21 cellular contexts compared by ENCODE assay signal in genomic region chr2:52107124-52107523, GRCh38.
A peak's percentile ranks its signal among the peaks of the same experiment; 100 is the strongest.
DNase-seq lines count a peak whose midpoint lies in the region; ATAC-seq and TF ChIP-seq lines count a peak whose summit lies in the region.
"Had no signal": no experiment of that assay in that cellular context is flagged by ENCODE, and none has a peak within 500 bp of the region (broad histone marks: within the 10 kb centered on the region; RNA-seq: fewer than 3 reads in every experiment).

No MANE protein-coding gene starts in this region.

- H3K4me3 ChIP-seq in retinal pigment epithelial cell (ENCODE audit: low read length) = no peak overlapping the region
- H3K4me3 ChIP-seq in GM23248 = no peak overlapping the region
- H3K4me3 ChIP-seq: BLaER1 treated with 17β-estradiol and CSF1 and Interleukin-3, amounts not matched to agents 10 nM and 100 nM; GM23338 had no signal

- no peaks in the 10 kb centered on the region for H3K27me3 ChIP-seq in GM23248 (replicated peaks; ENCODE audit: insufficient read depth)
- H3K27me3 ChIP-seq: BLaER1 treated with 17β-estradiol and CSF1 and Interleukin-3, amounts not matched to agents 10 nM and 100 nM had no signal

- WGBS in GM23248 (ENCODE audit: low coverage in 1 of 2, low lambda C conversion rate in 2 of 2, missing lambda C conversion rate in 2 of 2), 2 experiments = 25 to 31% methylated on average over 6 of the region's 6 CpGs

- no peaks in the 10 kb centered on the region for H3K36me3 ChIP-seq in GM23248 (ENCODE audit: low read depth)
- H3K36me3 ChIP-seq: BLaER1 treated with 17β-estradiol and CSF1 and Interleukin-3, amounts not matched to agents 10 nM and 100 nM had no signal

- no peaks in the 10 kb centered on the region for H3F3A ChIP-seq in GM23248 (ENCODE audit: insufficient read depth)

- H3K79me2 ChIP-seq in GM23248 (ENCODE audit: insufficient read depth) = no peaks in the 10 kb centered on the region

- DNase-seq in DMS 273 treated with DMSO at 0.1 percent for 48 hours (lab: John Stamatoyannopoulos, UW) = peak; percentile 45
- peak; percentile 54 for DNase-seq in NCI-H2171 (lab: John Stamatoyannopoulos, UW)
- DNase-seq in RPMI8226 = peak; percentile 17
- DNase-seq in retinal pigment epithelial cell (ENCODE audit: low read depth) = peak; percentile 56
- no peak for DNase-seq in GM23248
- no peak for DNase-seq in erythroblast (lab: John Stamatoyannopoulos, UW)
- DNase-seq: Caco-2; CD4-positive, alpha-beta memory T cell; DMS53; GDM1; HCEC 1CT; NCI-H1417; NCI-H1694 treated with DMSO at 0.1 percent for 48 hours; NCI-H2081 treated with DMSO at 0.1 percent for 48 hours; NCI-H748 treated with DMSO at 0.1 percent for 48 hours; SHP77; SW 1271; T-helper 17 cell had no signal

- no peak overlapping the region for H3K9ac ChIP-seq in GM23248
- H3K9ac ChIP-seq: BLaER1 treated with 17β-estradiol and CSF1 and Interleukin-3, amounts not matched to agents 10 nM and 100 nM had no signal

- in situ Hi-C loops in GM23248 (cut with MboI) = no loop called here

- no peaks in the 10 kb centered on the region for H3K9me3 ChIP-seq in GM23248 (ENCODE audit: low read depth)
- H3K9me3 ChIP-seq: Caco-2 had no signal

- TF ChIP-seq CTCF in retinal pigment epithelial cell (conservative IDR thresholded peaks at IDR 0.05; ENCODE audit: low read depth, low read length) = no peak

- no peak for TF ChIP-seq POLR2A in erythroblast (IDR thresholded peaks at IDR 0.05; ENCODE audit: low read length)

- no peak overlapping the region for H2AFZ ChIP-seq in GM23248
- H2AFZ ChIP-seq: GM23338 had no signal

- H3K27ac ChIP-seq in GM23248 = no peak overlapping the region
- H3K27ac ChIP-seq: BLaER1 treated with 17β-estradiol and CSF1 and Interleukin-3, amounts not matched to agents 10 nM and 100 nM had no signal

- H3K9me2 ChIP-seq in GM23248 (ENCODE audit: insufficient read depth) = no peaks in the 10 kb centered on the region

- no peaks in the 10 kb centered on the region for H4K20me1 ChIP-seq in GM23248 (ENCODE audit: insufficient read depth)
- H4K20me1 ChIP-seq: BLaER1 treated with 17β-estradiol and CSF1 and Interleukin-3, amounts not matched to agents 10 nM and 100 nM had no signal

- ATAC-seq in GM18858 (IDR thresholded peaks at IDR 0.05; ENCODE audit: unreplicated experiment) = no peak
- ATAC-seq: GM23338, T-helper 17 cell had no signal

- H3K4me2 ChIP-seq in GM23248 (ENCODE audit: unreplicated experiment) = no peak overlapping the region
- H3K4me2 ChIP-seq: BLaER1 treated with 17β-estradiol and CSF1 and Interleukin-3, amounts not matched to agents 10 nM and 100 nM; GM23338 had no signal

- H3K4me1 ChIP-seq in GM23248 (ENCODE audit: insufficient read depth) = no peaks in the 10 kb centered on the region
- H3K4me1 ChIP-seq: BLaER1 treated with 17β-estradiol and CSF1 and Interleukin-3, amounts not matched to agents 10 nM and 100 nM; Caco-2 had no signal

Comparison
In these comparisons a context has a peak if more than half of its experiments do, and no peak if none do; other contexts are left out.
1. DNase-seq: peak in DMS 273 treated with DMSO at 0.1 percent for 48 hours (single experiment), NCI-H2171 (single experiment), RPMI8226 (single experiment) and retinal pigment epithelial cell (single experiment); none in GM23248 (single experiment) and erythroblast (0 of 2).